In genomic region chr19:45558399-45558878, GRCh38 we compare ENCODE assay signal across 8 cellular contexts.
DNase-seq lines count a peak whose midpoint lies in the region; ATAC-seq, FAIRE-seq and TF ChIP-seq lines count a peak whose summit lies in the region.

No MANE protein-coding gene starts in this region.

- DNase-seq in SHP77 (lab: John Stamatoyannopoulos, UW) = peak; percentile 39 to 46
- DNase-seq in activated effector memory CD4-positive, alpha-beta T cell treated with Interleukin-2 at 50 U/mL for 16 hours = peak; percentile 42
- DNase-seq in glomerular visceral epithelial cell (ENCODE audit: extremely low spot score) = peak; percentile 29
- peak; percentile 40 for DNase-seq in retina
- DNase-seq in dedifferentiated amniotic fluid mesenchymal stem cell (ENCODE audit: extremely low spot score) = no peak
- DNase-seq in H54 (ENCODE audit: insufficient read length, low spot score) = no peak

- peaks cover 16% of the 10 kb centered on the region for H3K79me2 ChIP-seq in DOHH2 (ENCODE audit: control insufficient read depth, low read length)

- H3K4me1 ChIP-seq in DOHH2 (ENCODE audit: control insufficient read depth, low read length) = peaks cover 29% of the 10 kb centered on the region

- no peak for TF ChIP-seq POLR2A in H54 (IDR thresholded peaks at IDR 0.05; ENCODE audit: low read depth, low read length)

- H4K20me1 ChIP-seq in DOHH2 (ENCODE audit: control insufficient read depth, insufficient read depth, low read depth, low read length) = no peaks in the 10 kb centered on the region

- no peaks in the 10 kb centered on the region for H3K9me2 ChIP-seq in DOHH2 (replicated peaks; ENCODE audit: control insufficient read depth, low read length)

- H3K27ac ChIP-seq in DOHH2 (ENCODE audit: low read depth, low read length) = no peak overlapping the region

- H3K4me2 ChIP-seq in DOHH2 (ENCODE audit: low read length) = peak overlapping the region; percentile 25; the same call in 1 of the 2 replicates

- TF ChIP-seq CTCF in DOHH2 (IDR thresholded peaks at IDR 0.05; ENCODE audit: low read depth, low read length, poor library complexity, severe bottlenecking) = peak; percentile 95

- H3K9me3 ChIP-seq in DOHH2 (ENCODE audit: control insufficient read depth, insufficient read depth, low read length) = no peaks in the 10 kb centered on the region

- peak; percentile 62 for ATAC-seq in HG03571 (IDR thresholded peaks at IDR 0.05; ENCODE audit: unreplicated experiment)

- H3F3A ChIP-seq in DOHH2 (ENCODE audit: control insufficient read depth, insufficient read depth) = 0 out of 2 replicates have a peak, but pooled peaks cover 4% of the 10 kb centered on the region

- no peak for FAIRE-seq in H54 (lab: Jason Lieb, UNC)

- no peak overlapping the region for H3K4me3 ChIP-seq in DOHH2 (ENCODE audit: low read length)

- H3K36me3 ChIP-seq in DOHH2 (ENCODE audit: control insufficient read depth, low read length) = no peaks in the 10 kb centered on the region

- H3K27me3 ChIP-seq in DOHH2 (ENCODE audit: control insufficient read depth, low read length) = no peaks in the 10 kb centered on the region

Comparison
In these comparisons a context has a peak if more than half of its experiments do, and no peak if none do; other contexts are left out.
1. DNase-seq: peak in SHP77 (2 of 2), activated effector memory CD4-positive, alpha-beta T cell treated with Interleukin-2 at 50 U/mL for 16 hours (single experiment), glomerular visceral epithelial cell (single experiment) and retina (single experiment); none in dedifferentiated amniotic fluid mesenchymal stem cell (single experiment) and H54 (single experiment).